Comparison of ENCODE assay signal across 10 cellular contexts in genomic region chr4:169611157-169611556, GRCh38. TPM values are rescaled to one million over a fixed set of nuclear protein-coding genes. Genes with fewer than 3 reads are reported as not detected.
A peak's percentile ranks its signal among the peaks of the same experiment; 100 is the strongest.
DNase-seq lines count a peak whose midpoint lies in the region; ATAC-seq and TF ChIP-seq lines count a peak whose summit lies in the region.
"Had no signal": no experiment of that assay in that cellular context is flagged by ENCODE, and none has a peak within 500 bp of the region (broad histone marks: within the 10 kb centered on the region; RNA-seq: fewer than 3 reads in every experiment).

No MANE protein-coding gene starts in this region.

- POLR2A ChIA-PET in CD8-positive, alpha-beta T cell (lab: Charles Lee), result interaction anchor here (2.4 kb wide), 1 partner anchor 9 kb away, joined by 7 read pairs; the partner anchor contains the start of gene CLCN3

- dilution Hi-C loops in mammary epithelial cell (cut with HindIII; ENCODE audit: low sequenced_read_pairs), result no loop called here

- BruUV-seq in mammary epithelial cell (replicated peaks; lab: Mats Ljungman, UMichigan), result no TSS peak

- H3K4me3 Mint-ChIP-seq in CD8-positive, alpha-beta T cell, result peak overlapping the region; percentile 97
- H3K4me3 Mint-ChIP-seq in neural progenitor cell, result peak overlapping the region; percentile 95

- no peaks in the 10 kb centered on the region for H3K27me3 ChIP-seq in CD8-positive, alpha-beta T cell (ENCODE audit: insufficient read depth, low read length)
- H3K27me3 ChIP-seq in Karpas-422 (ENCODE audit: low read length), result no peaks in the 10 kb centered on the region
- H3K27me3 ChIP-seq in mammary epithelial cell (ENCODE audit: insufficient read depth, low read length), result no peaks in the 10 kb centered on the region
- H3K27me3 ChIP-seq in neural progenitor cell, result no peaks in the 10 kb centered on the region

- H3K36me3 ChIP-seq in CD8-positive, alpha-beta T cell (ENCODE audit: insufficient read depth, low read length), result no peaks in the 10 kb centered on the region
- no peaks in the 10 kb centered on the region for H3K36me3 ChIP-seq in Karpas-422 (ENCODE audit: insufficient read depth, low read length)
- H3K36me3 ChIP-seq in mammary epithelial cell (ENCODE audit: insufficient read depth, low read length), result no peaks in the 10 kb centered on the region
- H3K36me3 ChIP-seq in neural progenitor cell, result no peaks in the 10 kb centered on the region

- no peak for ATAC-seq in CD8-positive, alpha-beta T cell
- no peak for ATAC-seq in GM18498 (IDR thresholded peaks at IDR 0.05; ENCODE audit: unreplicated experiment)

- TF ChIP-seq CTCF in CD8-positive, alpha-beta T cell (IDR thresholded peaks at IDR 0.05), result no peak
- TF ChIP-seq CTCF in mammary epithelial cell (conservative IDR thresholded peaks at IDR 0.05 in 1 of 2, IDR thresholded peaks at IDR 0.05 in 1 of 2; ENCODE audit: extremely low read depth in 1 of 2, insufficient read depth in 1 of 2, low read depth in 1 of 2, low read length in 2 of 2) (no peak), neural progenitor cell (IDR thresholded peaks at IDR 0.05) (no peak)

- H4K20me1 ChIP-seq in Karpas-422 (ENCODE audit: insufficient read depth, low read depth, low read length), result no peaks in the 10 kb centered on the region
- no peaks in the 10 kb centered on the region for H4K20me1 ChIP-seq in mammary epithelial cell (ENCODE audit: insufficient read depth, low read length)
- H4K20me1 ChIP-seq in neural progenitor cell (ENCODE audit: low read depth), result no peaks in the 10 kb centered on the region

- H3K79me2 ChIP-seq in Karpas-422 (ENCODE audit: low read length) (peaks cover 53% of the 10 kb centered on the region), mammary epithelial cell (ENCODE audit: insufficient read depth, low read length) (peaks cover 49% of the 10 kb centered on the region), neural progenitor cell (ENCODE audit: low read depth) (peaks cover 33% of the 10 kb centered on the region)

- DNase-seq in CD8-positive, alpha-beta T cell, result no peak
- no peak for DNase-seq in Karpas-422
- DNase-seq in mammary epithelial cell, result no peak
- no peak for DNase-seq in neural progenitor cell (ENCODE audit: low spot score)
- DNase-seq in GDM1 (lab: John Stamatoyannopoulos, UW), result no peak
- no peak for DNase-seq in ureter (ENCODE audit: low spot score)
- DNase-seq in activated gamma-delta T cell treated with Interleukin-2 at 50 U/mL for 16 hours, result no peak
- DNase-seq: foreskin melanocyte, T1000 had no signal

- H3K27ac ChIP-seq in CD8-positive, alpha-beta T cell (ENCODE audit: low read depth, low read length), result no peak overlapping the region
- H3K27ac ChIP-seq in Karpas-422 (ENCODE audit: low read length), result no peak overlapping the region
- H3K27ac ChIP-seq in mammary epithelial cell (ENCODE audit: insufficient read depth, low read depth, low read length), result peak overlapping the region; percentile 98
- H3K27ac ChIP-seq in neural progenitor cell, result no peak overlapping the region

- H3K4me1 ChIP-seq in CD8-positive, alpha-beta T cell (ENCODE audit: insufficient read depth, low read length), result peaks cover 17% of the 10 kb centered on the region
- H3K4me1 ChIP-seq in Karpas-422 (ENCODE audit: low read length) (peaks cover 26% of the 10 kb centered on the region), mammary epithelial cell (ENCODE audit: insufficient read depth, low read length) (peaks cover 11% of the 10 kb centered on the region), neural progenitor cell (peaks cover 10% of the 10 kb centered on the region)

- peaks cover 49% of the 10 kb centered on the region for H3K4me1 Mint-ChIP-seq in CD8-positive, alpha-beta T cell (ENCODE audit: low read depth)
- peaks cover 18% of the 10 kb centered on the region for H3K4me1 Mint-ChIP-seq in neural progenitor cell

- H2AFZ ChIP-seq in Karpas-422 (ENCODE audit: low read length), result no peak overlapping the region
- H2AFZ ChIP-seq in mammary epithelial cell (ENCODE audit: low read depth, low read length), result peak overlapping the region; percentile 35
- no peak overlapping the region for H2AFZ ChIP-seq in neural progenitor cell (replicated peaks)

- WGBS in mammary epithelial cell (ENCODE audit: low coverage, missing lambda C conversion rate), result 0% methylated on average over 4 of the region's 4 CpGs

- no peaks in the 10 kb centered on the region for H3K9me2 ChIP-seq in Karpas-422 (replicated peaks; ENCODE audit: insufficient read depth, low read length)

- H3K27ac Mint-ChIP-seq in CD8-positive, alpha-beta T cell, result peak overlapping the region; percentile 73
- H3K27ac Mint-ChIP-seq in neural progenitor cell, result no peak overlapping the region

- in situ Hi-C loops in mammary epithelial cell (cut with MboI; ENCODE audit: low sequenced_read_pairs in 2 of 2), result loop anchor here (25.0 kb wide), 1 partner anchor 426 kb away; the partner anchor contains the start of gene MFAP3L (in 2 of the 2)

- H3K9ac ChIP-seq in Karpas-422 (ENCODE audit: low read length), result peak overlapping the region; percentile 75
- H3K9ac ChIP-seq in mammary epithelial cell (ENCODE audit: insufficient read depth, low read length), result peak overlapping the region; percentile 98
- no peak overlapping the region for H3K9ac ChIP-seq in neural progenitor cell

- H3K9me3 Mint-ChIP-seq in CD8-positive, alpha-beta T cell, result no peaks in the 10 kb centered on the region
- no peaks in the 10 kb centered on the region for H3K9me3 Mint-ChIP-seq in neural progenitor cell

- no peaks in the 10 kb centered on the region for H3K27me3 Mint-ChIP-seq in CD8-positive, alpha-beta T cell (ENCODE audit: low read depth)
- no peaks in the 10 kb centered on the region for H3K27me3 Mint-ChIP-seq in neural progenitor cell (ENCODE audit: insufficient read depth, low read depth)

- intact Hi-C loops in CD8-positive, alpha-beta T cell (cut with DNase I, micrococcal nuclease), result loop anchor here in 1 of 2 experiments (5.0 kb wide), 3 partner anchors 416 to 1129 kb away; partner anchors contain the start of genes CBR4, DDX60L and MFAP3L
- intact Hi-C loops in mammary epithelial cell (cut with micrococcal nuclease), result loop anchor here (5.0 to 10.0 kb wide), 3 partner anchors 144 to 416 kb away; partner anchors contain the start of genes HPF1 and MFAP3L

- H3K4me2 ChIP-seq in Karpas-422 (ENCODE audit: low read depth, low read length, poor library complexity, severe bottlenecking) (peak overlapping the region; percentile 83), mammary epithelial cell (ENCODE audit: insufficient read depth, low read depth, low read length) (peak overlapping the region; percentile 87), neural progenitor cell (peak overlapping the region; percentile 85)

- CTCF ChIA-PET in CD8-positive, alpha-beta T cell (lab: Charles Lee), result interaction anchor here (1.0 kb wide), 1 partner anchor 11 kb away, joined by 3 read pairs; no protein-coding TSS in a partner anchor
- CTCF ChIA-PET in mammary epithelial cell (lab: Charles Lee; ENCODE audit: low non-redundant PET), result no interaction called here

- H3K4me3 ChIP-seq in CD8-positive, alpha-beta T cell (ENCODE audit: low read depth, low read length), result no peak overlapping the region
- peak overlapping the region; percentile 89 for H3K4me3 ChIP-seq in Karpas-422 (ENCODE audit: low read length)
- peak overlapping the region; percentile 82 to 99 (median 89) for H3K4me3 ChIP-seq in mammary epithelial cell (replicated peaks in 1 of 3; ENCODE audit: insufficient read depth in 1 of 3, low read depth in 2 of 3, low read length in 3 of 3)
- H3K4me3 ChIP-seq in neural progenitor cell, result peak overlapping the region; percentile 83

- peaks cover 20% of the 10 kb centered on the region for H3K36me3 Mint-ChIP-seq in CD8-positive, alpha-beta T cell
- peaks cover 7% of the 10 kb centered on the region for H3K36me3 Mint-ChIP-seq in neural progenitor cell

- peaks cover 12% of the 10 kb centered on the region for H3F3A ChIP-seq in neural progenitor cell (ENCODE audit: low read depth)

- no peaks in the 10 kb centered on the region for H3K9me3 ChIP-seq in CD8-positive, alpha-beta T cell (ENCODE audit: low read length)
- H3K9me3 ChIP-seq in Karpas-422 (ENCODE audit: low read length) (no peaks in the 10 kb centered on the region), mammary epithelial cell (replicated peaks; ENCODE audit: insufficient read depth, low read length) (no peaks in the 10 kb centered on the region), neural progenitor cell (ENCODE audit: low read depth) (no peaks in the 10 kb centered on the region)

RNA-seq across cellular contexts. Expression of gene NEK1, which starts 1.2 kb away (rescaled TPM):
- total RNA-seq in CD8-positive, alpha-beta T cell, result 10 to 100 TPM; 13.8 to 15.5 TPM
- total RNA-seq in Karpas-422 (2014; rRNA removed; shearing (Covaris generic); ENCODE audit: low replicate concordance), result 7.0 and 9.4 TPM in 2 replicates
- total RNA-seq in mammary epithelial cell (10 to 100 TPM; 14.7 to 20.7 TPM), neural progenitor cell (ENCODE audit: low replicate concordance) (9.9 and 12.1 TPM in 2 replicates), ureter (19.3 TPM)
- polyA plus RNA-seq in mammary epithelial cell, result 4.7 TPM
- 3.6 TPM for polyA minus RNA-seq in mammary epithelial cell

RNA-seq across cellular contexts. Expression of gene CLCN3, which starts 9.2 kb away (rescaled TPM):
- 10 to 100 TPM; 10.2 to 10.9 TPM for total RNA-seq in CD8-positive, alpha-beta T cell
- total RNA-seq in Karpas-422 (2014; rRNA removed; shearing (Covaris generic); ENCODE audit: low replicate concordance), result 35.8 and 38.5 TPM in 2 replicates
- 10 to 100 TPM; 29.4 to 30.2 TPM for total RNA-seq in mammary epithelial cell
- 13.0 TPM for polyA plus RNA-seq in mammary epithelial cell
- polyA minus RNA-seq in mammary epithelial cell, result 28.2 TPM
- total RNA-seq in neural progenitor cell (ENCODE audit: low replicate concordance), result 27.0 and 44.8 TPM in 2 replicates
- total RNA-seq in ureter, result 79.2 TPM
